In genomic region chr1:203638914-203639313, GRCh38 we compare ENCODE assay signal across 2 cellular contexts.
TF ChIP-seq lines count a peak whose summit lies in the region.

No MANE protein-coding gene starts in this region.

TF ChIP-seq in SK-N-SH treated with all-trans-retinoic acid at 6 μM for 48 hours, 23 proteins besides CTCF, POLR2A, EP300 and RAD21 (continued from another document):
- no peak for TF ChIP-seq CSRNP3 (CRISPR knock-in tag; IDR thresholded peaks at IDR 0.05)
- no peak for TF ChIP-seq ZNF8 (CRISPR knock-in tag; IDR thresholded peaks at IDR 0.05)
- no peak for TF ChIP-seq ZFP30 (CRISPR knock-in tag; IDR thresholded peaks at IDR 0.05)
- no peak for TF ChIP-seq ARNTL (CRISPR knock-in tag; IDR thresholded peaks at IDR 0.05; ENCODE audit: borderline replicate concordance, low read depth)
- no peak for TF ChIP-seq TOX (CRISPR knock-in tag; IDR thresholded peaks at IDR 0.05; ENCODE audit: borderline replicate concordance)
- TF ChIP-seq ZNF565 (CRISPR knock-in tag; conservative IDR thresholded peaks at IDR 0.05; ENCODE audit: low read depth) = no peak
- no peak for TF ChIP-seq ESRRG (CRISPR knock-in tag; IDR thresholded peaks at IDR 0.05)
- no peak for TF ChIP-seq BACH2 (CRISPR knock-in tag; IDR thresholded peaks at IDR 0.05; ENCODE audit: borderline replicate concordance)
- TF ChIP-seq TCF4 (CRISPR knock-in tag; IDR thresholded peaks at IDR 0.05; ENCODE audit: borderline replicate concordance) = no peak

TF ChIP-seq in SK-N-SH, 30 proteins besides CTCF, POLR2A, EP300 and RAD21 (continued from another document):
- no peak for TF ChIP-seq PBX3 (IDR thresholded peaks at IDR 0.05)
- TF ChIP-seq FOXM1 (IDR thresholded peaks at IDR 0.05; ENCODE audit: low read depth) = no peak
- TF ChIP-seq SIN3A (IDR thresholded peaks at IDR 0.05; ENCODE audit: borderline replicate concordance, low read depth, low read length) = no peak
- TF ChIP-seq JUND (IDR thresholded peaks at IDR 0.05) = no peak
- no peak for TF ChIP-seq EZH2phosphoT487 (IDR thresholded peaks at IDR 0.05; ENCODE audit: borderline replicate concordance, low read depth)
TF ChIP-seq in SK-N-SH: peak in this region for 0.
